Comparison of ENCODE assay signal across 8 cellular contexts in the genomic region with DNA sequence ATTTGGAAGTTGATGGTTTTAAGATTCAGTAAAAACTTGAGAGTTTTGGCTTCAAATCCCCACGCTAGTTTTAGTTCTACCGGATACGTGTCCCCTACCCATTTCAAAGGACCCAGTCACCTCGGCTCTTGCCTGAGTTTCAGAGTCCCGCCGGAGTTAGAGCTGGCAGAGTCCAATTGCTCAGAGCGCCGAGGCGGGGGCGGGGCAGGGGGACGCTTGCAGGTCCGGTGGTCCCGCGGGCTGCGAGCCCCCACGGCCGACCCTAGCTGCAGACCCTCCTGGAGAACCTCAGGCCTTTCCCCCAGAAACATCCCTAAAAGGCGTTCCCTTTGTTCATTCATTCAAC. TPM values are rescaled to one million over a fixed set of nuclear protein-coding genes. Genes with fewer than 3 reads are reported as not detected.
DNase-seq lines count a peak whose midpoint lies in the region; ATAC-seq lines count a peak whose summit lies in the region.

No MANE protein-coding gene starts in this region.

- H3K4me1 ChIP-seq in SJCRH30 (peaks cover 20% of the 10 kb centered on the region), skeletal muscle tissue (ENCODE audit: control insufficient read depth in 3 of 3, insufficient read depth in 3 of 3, low read length in 3 of 3) (peaks cover 16 to 26% (median 18%) of the 10 kb centered on the region in 3 donors)

- H3K27me3 ChIP-seq in SJCRH30 (no peaks in the 10 kb centered on the region), skeletal muscle tissue (ENCODE audit: control insufficient read depth in 3 of 3, insufficient read depth in 3 of 3, low read length in 3 of 3) (no peaks in the 10 kb centered on the region)

- peaks cover 4% of the 10 kb centered on the region; the same call in 1 of the 2 replicates for H3K36me3 ChIP-seq in SJCRH30
- H3K36me3 ChIP-seq in skeletal muscle tissue (ENCODE audit: control insufficient read depth in 3 of 3, insufficient read depth in 3 of 3, low read length in 3 of 3), result peaks cover 0 to 10% (median 6%) of the 10 kb centered on the region in 3 donors

- DNase-seq in NCI-H1436 (lab: John Stamatoyannopoulos, UW) (peak; percentile 53), NCI-H1436 treated with DMSO at 0.1 percent for 48 hours (lab: John Stamatoyannopoulos, UW) (no peak), SJCRH30 (peak; percentile 74 to 76), amniotic stem cell (lab: John Stamatoyannopoulos, UW) (peak; percentile 36), AML-193 (lab: John Stamatoyannopoulos, UW) (no peak)

- peak overlapping the region; percentile 69 for H3K4me3 ChIP-seq in SJCRH30
- H3K4me3 ChIP-seq in iPS-11a (ENCODE audit: low read depth, low read length), result peak overlapping the region; percentile 74
- H3K4me3 ChIP-seq in skeletal muscle tissue (ENCODE audit: low read length in 3 of 3), result peak overlapping the region; percentile 96 to 98 (median 97)

- H3K27ac ChIP-seq in SJCRH30, result peak overlapping the region; percentile 88
- H3K27ac ChIP-seq in skeletal muscle tissue (ENCODE audit: low read depth, low read length), result peak overlapping the region; percentile 83

- peak overlapping the region; percentile 90 to 92 (median 91) for H3K9ac ChIP-seq in skeletal muscle tissue (ENCODE audit: low read depth in 1 of 3, low read length in 3 of 3)

- peak; percentile 32 for ATAC-seq in HG03196 (IDR thresholded peaks at IDR 0.05; ENCODE audit: unreplicated experiment)

- no peaks in the 10 kb centered on the region for H3K9me3 ChIP-seq in SJCRH30 (replicated peaks)
- H3K9me3 ChIP-seq in skeletal muscle tissue (ENCODE audit: control insufficient read depth in 3 of 3, low read length in 3 of 3), result no peaks in the 10 kb centered on the region

RNA-seq across cellular contexts. Expression of a gene that starts 0.8 kb away (rescaled TPM):
- 41.5 and 49.5 TPM in 2 replicates for total RNA-seq in SJCRH30 (2014; rRNA removed; shearing (Covaris generic))
- 41.2 TPM for total RNA-seq in skeletal muscle tissue

RNA-seq across cellular contexts. Expression of a gene that starts 56.3 kb away (rescaled TPM):
- 13.1 and 13.3 TPM in 2 replicates for total RNA-seq in SJCRH30 (2014; rRNA removed; shearing (Covaris generic))
- total RNA-seq in skeletal muscle tissue, result 15.7 TPM

Comparison
In these comparisons a context has a peak if more than half of its experiments do, and no peak if none do; other contexts are left out.
1. DNase-seq: peak in NCI-H1436 (single experiment), SJCRH30 (2 of 2) and amniotic stem cell (single experiment); none in NCI-H1436 treated with DMSO at 0.1 percent for 48 hours (single experiment) and AML-193 (0 of 2).
2. Peak in every context shown above with its lines, with median percentiles within 50 percentile points of each other: H3K4me3 ChIP-seq.